Comparison of ENCODE assay signal across 1 cellular context in the genomic region with DNA sequence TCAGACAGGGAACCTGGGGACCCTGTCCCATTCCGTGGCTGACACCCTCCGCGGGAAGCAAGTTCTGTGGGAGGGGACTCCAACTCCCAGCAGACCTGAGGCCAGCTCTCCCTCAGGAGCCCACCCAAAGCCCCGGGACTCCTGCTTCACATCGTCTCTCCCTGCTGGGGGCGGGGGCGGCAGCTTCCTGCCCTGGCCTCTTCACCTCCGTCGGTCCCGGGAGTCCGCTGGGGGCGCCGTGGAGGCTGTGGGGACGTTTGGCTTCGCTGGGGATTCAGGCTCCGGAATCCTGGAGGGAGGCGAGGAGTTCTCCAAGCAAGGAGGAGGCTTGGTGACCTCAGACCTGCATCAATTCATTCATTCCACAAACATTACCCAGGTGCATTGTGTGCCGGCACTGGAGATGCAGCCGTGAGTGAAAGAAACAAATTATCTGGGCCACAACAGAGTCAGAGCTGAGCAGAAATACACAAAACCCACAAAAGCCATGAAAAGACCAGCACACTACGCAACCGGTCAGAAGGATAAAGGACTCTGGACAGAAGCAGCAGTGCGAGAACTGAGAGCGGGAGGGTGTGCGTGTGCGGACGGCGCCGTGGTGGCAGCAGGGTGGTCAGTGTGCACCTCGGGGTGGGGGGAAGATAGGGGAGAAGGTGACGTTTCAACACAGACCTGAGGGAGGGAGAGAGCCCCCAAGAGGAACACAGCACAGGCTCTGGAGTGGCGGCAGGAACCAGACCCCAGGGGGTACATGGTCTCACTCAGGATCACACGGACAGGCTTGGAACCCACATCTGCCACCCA.
TF ChIP-seq lines count a peak whose summit lies in the region.

No MANE protein-coding gene starts in this region.

TF ChIP-seq in GM23338, 12 proteins besides CTCF, POLR2A, EP300 and RAD21 (continued from another document):
- TF ChIP-seq ZNF114 (CRISPR knock-in tag; IDR thresholded peaks at IDR 0.05) (no peak), ZNF331 (CRISPR knock-in tag; IDR thresholded peaks at IDR 0.05; ENCODE audit: low read depth) (no peak), EZH2 (IDR thresholded peaks at IDR 0.05; ENCODE audit: low read depth, unreplicated experiment) (no peak), STAT1 (IDR thresholded peaks at IDR 0.05; ENCODE audit: unreplicated experiment) (no peak), JUNB (IDR thresholded peaks at IDR 0.05; ENCODE audit: unreplicated experiment) (no peak)
